Comparison of ENCODE assay signal across 1 cellular context in genomic region chr19:56689198-56689597, GRCh38.
TF ChIP-seq lines count a peak whose summit lies in the region.

No MANE protein-coding gene starts in this region.

TF ChIP-seq in neural cell, 6 proteins besides CTCF, POLR2A, EP300 and RAD21 (continued from another document):
- TF ChIP-seq REST (IDR thresholded peaks at IDR 0.05; ENCODE audit: borderline replicate concordance) (no peak), EZH2 (IDR thresholded peaks at IDR 0.05; ENCODE audit: borderline replicate concordance, insufficient read depth, low read length, poor library complexity, severe bottlenecking) (no peak), MXI1 (conservative IDR thresholded peaks at IDR 0.05; ENCODE audit: poor library complexity, severe bottlenecking) (no peak), POLR2AphosphoS5 (IDR thresholded peaks at IDR 0.05) (no peak)
